ENCODE assay signal across 15 cellular contexts in genomic region chr7:136353287-136353686, GRCh38.
A peak's percentile ranks its signal among the peaks of the same experiment; 100 is the strongest.
DNase-seq lines count a peak whose midpoint lies in the region; ATAC-seq and TF ChIP-seq lines count a peak whose summit lies in the region.
"Had no signal": no experiment of that assay in that cellular context is flagged by ENCODE, and none has a peak within 500 bp of the region (broad histone marks: within the 10 kb centered on the region; RNA-seq: fewer than 3 reads in every experiment).

No MANE protein-coding gene starts in this region.

- CTCF ChIA-PET in activated CD4-positive, alpha-beta memory T cell treated with anti-CD3 and anti-CD28 coated beads, Interleukin-2, amount 10 ng/mL, durations not matched to agents 7 days and 5 days (lab: Charles Lee) = no interaction called here

- no peaks in the 10 kb centered on the region for H3K4me1 Mint-ChIP-seq in activated CD4-positive, alpha-beta memory T cell treated with anti-CD3 and anti-CD28 coated beads, Interleukin-2, amount 10 ng/mL, durations not matched to agents 7 days and 5 days
- no peaks in the 10 kb centered on the region for H3K4me1 Mint-ChIP-seq in activated naive CD8-positive, alpha-beta T cell treated with anti-CD3 and anti-CD28 coated beads, Interleukin-2, amount 50 U/mL, for 24 hours

- no peak overlapping the region for H3K27ac Mint-ChIP-seq in activated CD4-positive, alpha-beta memory T cell treated with anti-CD3 and anti-CD28 coated beads, Interleukin-2, amount 10 ng/mL, durations not matched to agents 7 days and 5 days
- no peak overlapping the region for H3K27ac Mint-ChIP-seq in activated naive CD8-positive, alpha-beta T cell treated with anti-CD3 and anti-CD28 coated beads, Interleukin-2, amount 50 U/mL, for 24 hours

- H3K4me3 ChIP-seq in GM12865 (ENCODE audit: low read depth, low read length) = no peak overlapping the region
- H3K4me3 ChIP-seq: breast epithelium, stomach had no signal

- ATAC-seq in GM19452 (IDR thresholded peaks at IDR 0.05; ENCODE audit: unreplicated experiment) = peak; percentile 50
- peak; percentile 75 for ATAC-seq in HG02870 (IDR thresholded peaks at IDR 0.05; ENCODE audit: unreplicated experiment)
- ATAC-seq in HG03565 (IDR thresholded peaks at IDR 0.05; ENCODE audit: unreplicated experiment) = peak; percentile 50
- ATAC-seq in activated naive CD8-positive, alpha-beta T cell treated with anti-CD3 and anti-CD28 coated beads, Interleukin-2, amount 50 U/mL, for 24 hours = no peak

- no peaks in the 10 kb centered on the region for H3K27me3 Mint-ChIP-seq in activated CD4-positive, alpha-beta memory T cell treated with anti-CD3 and anti-CD28 coated beads, Interleukin-2, amount 10 ng/mL, durations not matched to agents 7 days and 5 days
- peaks cover 2% of the 10 kb centered on the region for H3K27me3 Mint-ChIP-seq in activated naive CD8-positive, alpha-beta T cell treated with anti-CD3 and anti-CD28 coated beads, Interleukin-2, amount 50 U/mL, for 24 hours

- H3K36me3 Mint-ChIP-seq in activated CD4-positive, alpha-beta memory T cell treated with anti-CD3 and anti-CD28 coated beads, Interleukin-2, amount 10 ng/mL, durations not matched to agents 7 days and 5 days (ENCODE audit: low read depth) = no peaks in the 10 kb centered on the region
- H3K36me3 Mint-ChIP-seq in activated naive CD8-positive, alpha-beta T cell treated with anti-CD3 and anti-CD28 coated beads, Interleukin-2, amount 50 U/mL, for 24 hours (ENCODE audit: low read depth) = no peaks in the 10 kb centered on the region

- POLR2A ChIA-PET in activated CD4-positive, alpha-beta memory T cell treated with anti-CD3 and anti-CD28 coated beads, Interleukin-2, amount 10 ng/mL, durations not matched to agents 7 days and 5 days (lab: Charles Lee) = no interaction called here

- in situ Hi-C loops in G401 (cut with HindIII; ENCODE audit: low sequenced_read_pairs) = no loop called here

- peak; percentile 47 for DNase-seq in GM12865 (ENCODE audit: low read depth)
- DNase-seq in activated CD4-positive, alpha-beta memory T cell treated with anti-CD3 and anti-CD28 coated beads, Interleukin-2, amount 10 ng/mL, durations not matched to agents 7 days and 5 days = no peak
- no peak for DNase-seq in G401 (ENCODE audit: low spot score)
- DNase-seq in HCEC 1CT = no peak
- DNase-seq in activated naive CD8-positive, alpha-beta T cell treated with anti-CD3 and anti-CD28 coated beads, Interleukin-2, amount 50 U/mL, for 24 hours = no peak
- DNase-seq: activated CD4-positive, CD25-positive, alpha-beta regulatory T cell treated with anti-CD3 and anti-CD28 coated beads, Interleukin-2, amount 50 U/mL, for 72 hours; activated effector memory CD4-positive, alpha-beta T cell treated with Interleukin-2 at 50 U/mL for 16 hours; mesenchymal stem cell; NCI-H524 treated with DMSO at 0.1 percent for 48 hours; stimulated activated CD4-positive, alpha-beta T cell treated with anti-CD3 and anti-CD28 coated beads, Interleukin-4, amount 100 ng/mL, for 1 hour; stomach had no signal

- no peak overlapping the region for H3K4me3 Mint-ChIP-seq in activated CD4-positive, alpha-beta memory T cell treated with anti-CD3 and anti-CD28 coated beads, Interleukin-2, amount 10 ng/mL, durations not matched to agents 7 days and 5 days
- no peak overlapping the region for H3K4me3 Mint-ChIP-seq in activated naive CD8-positive, alpha-beta T cell treated with anti-CD3 and anti-CD28 coated beads, Interleukin-2, amount 50 U/mL, for 24 hours

- no peaks in the 10 kb centered on the region for H3K9me3 Mint-ChIP-seq in activated CD4-positive, alpha-beta memory T cell treated with anti-CD3 and anti-CD28 coated beads, Interleukin-2, amount 10 ng/mL, durations not matched to agents 7 days and 5 days
- H3K9me3 Mint-ChIP-seq in activated naive CD8-positive, alpha-beta T cell treated with anti-CD3 and anti-CD28 coated beads, Interleukin-2, amount 50 U/mL, for 24 hours = no peaks in the 10 kb centered on the region

- no peak for TF ChIP-seq CTCF in GM12865 (IDR thresholded peaks at IDR 0.05; ENCODE audit: insufficient read depth, low read depth, low read length, missing control alignments)
